In genomic region chr17:17590141-17590735, GRCh38 we compare ENCODE assay signal across 1 cellular context.
TF ChIP-seq lines count a peak whose summit lies in the region.

No MANE protein-coding gene starts in this region.

TF ChIP-seq in H1, 55 proteins besides CTCF, POLR2A, EP300 and RAD21 (continued from another document):
- TF ChIP-seq USF2 (IDR thresholded peaks at IDR 0.05; ENCODE audit: low read length), result no peak
- TF ChIP-seq NRF1 (IDR thresholded peaks at IDR 0.05; ENCODE audit: low read depth, low read length), result no peak
